ENCODE assay signal across 8 cellular contexts in genomic region chr1:84619383-84620093, GRCh38. TPM values are rescaled to one million over a fixed set of nuclear protein-coding genes. Genes with fewer than 3 reads are reported as not detected.
DNase-seq lines count a peak whose midpoint lies in the region; FAIRE-seq and TF ChIP-seq lines count a peak whose summit lies in the region.

No MANE protein-coding gene starts in this region.

- H3K36me3 ChIP-seq in spleen, result no peaks in the 10 kb centered on the region
- H3K36me3 ChIP-seq in Peyer's patch, result no peaks in the 10 kb centered on the region

- intact Hi-C loops in spleen (cut with DNase I; ENCODE audit: low total_unique reads), result loop anchor here (10.0 kb wide), 1 partner anchor 475 kb away; the partner anchor contains the start of gene PRKACB

- TF ChIP-seq CTCF in spleen (IDR thresholded peaks at IDR 0.05 in 8 of 11, conservative IDR thresholded peaks at IDR 0.05 in 3 of 11), result no peak
- no peak for TF ChIP-seq CTCF in Peyer's patch (IDR thresholded peaks at IDR 0.05)

- no peaks in the 10 kb centered on the region for H3K27me3 ChIP-seq in spleen (replicated peaks in 1 of 7)
- no peaks in the 10 kb centered on the region for H3K27me3 ChIP-seq in Peyer's patch

- peak overlapping the region in 7 of 8 donors; percentile 39 to 83 (median 80) for H3K27ac ChIP-seq in spleen
- H3K27ac ChIP-seq in Peyer's patch, result peak overlapping the region in 1 of 4 donors; percentile 48

- TF ChIP-seq POLR2A in spleen (IDR thresholded peaks at IDR 0.05) (peak in 1 of 3 donors; percentile 18), Peyer's patch (IDR thresholded peaks at IDR 0.05) (no peak)

- peaks cover 0 to 2% (median 0%) of the 10 kb centered on the region in 8 donors for H3K9me3 ChIP-seq in spleen
- no peaks in the 10 kb centered on the region for H3K9me3 ChIP-seq in Peyer's patch

- no peak for FAIRE-seq in frontal cortex (lab: Jason Lieb, UNC)

- DNase-seq in Daoy (ENCODE audit: low read depth) (peak; percentile 86), NCI-H2227 (lab: John Stamatoyannopoulos, UW; ENCODE audit: unreplicated experiment) (peak; percentile 80), frontal cortex (ENCODE audit: low spot score in 2 of 2) (peak; percentile 40 to 53), spleen (no peak), GF-D8 (lab: John Stamatoyannopoulos, UW) (no peak), NCI-H1694 (lab: John Stamatoyannopoulos, UW) (no peak), Peyer's patch (no peak)
- DNase-seq in activated CD8-positive, alpha-beta memory T cell treated with anti-CD3 and anti-CD28 coated beads, Interleukin-2, amount 50 U/mL, for 48 hours, result peak; percentile 75

- H3K4me1 ChIP-seq in spleen, result peaks cover 0 to 25% (median 10%) of the 10 kb centered on the region in 6 donors
- H3K4me1 ChIP-seq in Peyer's patch, result no peaks in the 10 kb centered on the region

- H3K4me3 ChIP-seq in spleen, result no peak overlapping the region
- no peak overlapping the region for H3K4me3 ChIP-seq in Peyer's patch

- WGBS in spleen, 5 donors, result 47 to 67% (median 56%) methylated on average over 9 of the region's 9 CpGs

RNA-seq across cellular contexts. Expression of gene CTBS, which starts 45.3 kb away (rescaled TPM):
- total RNA-seq in Daoy (2014; rRNA removed; shearing (Covaris generic)), result 7.5 and 11.0 TPM in 2 replicates
- total RNA-seq in frontal cortex (2.0 TPM), spleen (10 to 100 TPM; 28.3 to 43.3 (median 38.8) TPM), Peyer's patch (10 to 100 TPM in 3 of 4 donors, 1 to 10 TPM in 1; 5.0 to 18.4 (median 11.4) TPM)
- polyA plus RNA-seq in spleen, result 10 to 100 TPM in 1 of 3 donors, 1 to 10 TPM in 2; 7.0 to 11.6 (median 9.7) TPM

Comparison
In these comparisons a context has a peak if more than half of its experiments do, and no peak if none do; other contexts are left out.
1. DNase-seq: peak in Daoy (single experiment), NCI-H2227 (single experiment), activated CD8-positive, alpha-beta memory T cell treated with anti-CD3 and anti-CD28 coated beads, Interleukin-2, amount 50 U/mL, for 48 hours (single experiment) and frontal cortex (2 of 2); none in spleen (single experiment), GF-D8 (single experiment), NCI-H1694 (single experiment) and Peyer's patch (0 of 3).